19 cellular contexts compared by ENCODE assay signal in genomic region chr10:24358022-24358421, GRCh38.
DNase-seq lines count a peak whose midpoint lies in the region; ATAC-seq, FAIRE-seq and TF ChIP-seq lines count a peak whose summit lies in the region.
"Had no signal": no experiment of that assay in that cellular context is flagged by ENCODE, and none has a peak within 500 bp of the region (broad histone marks: within the 10 kb centered on the region; RNA-seq: fewer than 3 reads in every experiment).

No MANE protein-coding gene starts in this region.

- no peaks in the 10 kb centered on the region for H3K9me3 ChIP-seq in H1 (ENCODE audit: insufficient read depth in 2 of 2, low read depth in 1 of 2, low read length in 1 of 2)
- peaks cover 0 to 1% of the 10 kb centered on the region in 2 donors for H3K9me3 ChIP-seq in neuronal stem cell (replicated peaks in 1 of 2; ENCODE audit: control insufficient read depth in 2 of 2, insufficient read depth in 1 of 2, low read depth in 1 of 2, low read length in 2 of 2)
- no peaks in the 10 kb centered on the region for H3K9me3 ChIP-seq in MG63
- H3K9me3 ChIP-seq: BLaER1 treated with 17β-estradiol and CSF1 and Interleukin-3, amounts not matched to agents 10 nM and 100 nM had no signal

- no peaks in the 10 kb centered on the region for H3K23me2 ChIP-seq in H1 (ENCODE audit: low read depth, low read length)

- TF ChIP-seq EP300 in Ishikawa (IDR thresholded peaks at IDR 0.05; ENCODE audit: borderline replicate concordance) (no peak), H1 (IDR thresholded peaks at IDR 0.05; ENCODE audit: borderline replicate concordance in 1 of 2, low read depth in 2 of 2, low read length in 2 of 2) (no peak)

- peak overlapping the region; percentile 3; the same call in 1 of the 2 replicates for H3K18ac ChIP-seq in H1 (ENCODE audit: extremely low read depth, low read length)
- H3K18ac ChIP-seq in neuronal stem cell (ENCODE audit: low read length) = no peak overlapping the region

- no peak overlapping the region for H3K4ac ChIP-seq in H1 (replicated peaks; ENCODE audit: insufficient read length, low read depth, low read length)
- H3K4ac ChIP-seq in neuronal stem cell (ENCODE audit: low read length) = no peak overlapping the region

- H3K79me2 ChIP-seq in H1 (ENCODE audit: control insufficient read depth in 1 of 2, insufficient read depth in 2 of 2, low read length in 2 of 2) = no peaks in the 10 kb centered on the region

- H2BK15ac ChIP-seq in H1 (ENCODE audit: low read length) (0 out of 2 replicates have a peak overlapping the region, but pooled peaks have one; percentile 18), neuronal stem cell (ENCODE audit: low read length) (no peak overlapping the region)

- CTCF ChIA-PET in H1 (lab: Charles Lee; ENCODE audit: partially characterized antibody) = interaction anchor here (0.6 to 2.7 kb wide), 5 partner anchors 27 to 364 kb away, joined by 3 to 11 read pairs (median 5); no protein-coding TSS in a partner anchor

- TF ChIP-seq CTCF in H1 (IDR thresholded peaks at IDR 0.05; ENCODE audit: control extremely low read depth in 1 of 3, insufficient read depth in 1 of 3, low read depth in 1 of 3, low read length in 3 of 3) = no peak
- TF ChIP-seq CTCF in type B pancreatic cell (conservative IDR thresholded peaks at IDR 0.05) = no peak

- FAIRE-seq in H1 (lab: Jason Lieb, UNC) = no peak

- H3K79me1 ChIP-seq in H1 (ENCODE audit: low read depth, low read length) (no peaks in the 10 kb centered on the region), neuronal stem cell (ENCODE audit: low read depth, low read length) (no peaks in the 10 kb centered on the region)

- H2AK5ac ChIP-seq in H1 (ENCODE audit: low read depth, low read length) = 0 out of 2 replicates have a peak overlapping the region, but pooled peaks have one; percentile 0
- H2AK5ac ChIP-seq in neuronal stem cell (ENCODE audit: low read depth, low read length) = no peak overlapping the region

- H3K4me1 ChIP-seq in H1 (replicated peaks in 1 of 4; ENCODE audit: control insufficient read depth in 3 of 4, insufficient read depth in 4 of 4, low read length in 3 of 4) (peaks cover 5 to 13% (median 8%) of the 10 kb centered on the region in 4 experiments; a peak in 6 of 7 replicates), neuronal stem cell (ENCODE audit: control insufficient read depth in 2 of 2, insufficient read depth in 1 of 2, low read depth in 1 of 2, low read length in 2 of 2) (peaks cover 14 to 19% of the 10 kb centered on the region in 2 donors)

- WGBS in H1 (ENCODE audit: extremely low coverage in 1 of 2, insufficient coverage in 1 of 2, insufficient read length in 1 of 2, insufficient replicate concordance in 2 of 2, low coverage in 1 of 2, low lambda C conversion rate in 2 of 2, missing lambda C conversion rate in 1 of 2), 2 experiments = 91% methylated on average over 4 of the region's 4 CpGs; no CpG with 5 or more reads in 1 of the 2 experiments
- no CpG with 5 or more reads among the region's 4 CpGs for WGBS in neuronal stem cell (ENCODE audit: extremely low coverage in 2 of 2, insufficient read length in 2 of 2, insufficient replicate concordance in 1 of 2), 2 donors

- H3K36me3 ChIP-seq in H1 (ENCODE audit: control insufficient read depth in 2 of 4, insufficient read depth in 4 of 4, low read length in 3 of 4) (no peaks in the 10 kb centered on the region), neuronal stem cell (replicated peaks in 1 of 2; ENCODE audit: control insufficient read depth in 2 of 2, insufficient read depth in 2 of 2, low read length in 2 of 2) (no peaks in the 10 kb centered on the region), MG63 (no peaks in the 10 kb centered on the region)
- H3K36me3 ChIP-seq: BLaER1 treated with 17β-estradiol and CSF1 and Interleukin-3, amounts not matched to agents 10 nM and 100 nM had no signal

- POLR2A ChIA-PET in H1 (lab: Charles Lee; ENCODE audit: partially characterized antibody) = no interaction called here

- H3K27me3 ChIP-seq in H1 (replicated peaks in 1 of 4; ENCODE audit: control insufficient read depth in 3 of 4, extremely low read depth in 1 of 4, insufficient read depth in 3 of 4, low read length in 3 of 4) (no peaks in the 10 kb centered on the region), neuronal stem cell (ENCODE audit: control insufficient read depth in 3 of 3, insufficient read depth in 3 of 3, low read depth in 1 of 3, low read length in 3 of 3) (peaks cover 0 to 2% (median 0%) of the 10 kb centered on the region in 3 experiments), MG63 (no peaks in the 10 kb centered on the region)
- H3K27me3 ChIP-seq: BLaER1 treated with 17β-estradiol and CSF1 and Interleukin-3, amounts not matched to agents 10 nM and 100 nM had no signal

- H3K9me3 Mint-ChIP-seq in type B pancreatic cell = no peaks in the 10 kb centered on the region
- H3K9me3 Mint-ChIP-seq: CD4-positive, alpha-beta memory T cell had no signal

- H3K9ac ChIP-seq in H1 (replicated peaks in 1 of 4; ENCODE audit: extremely low read depth in 1 of 4, low read depth in 3 of 4, low read length in 3 of 4) = no peak overlapping the region
- no peak overlapping the region for H3K9ac ChIP-seq in neuronal stem cell (ENCODE audit: low read depth, low read length, poor library complexity)
- H3K9ac ChIP-seq: BLaER1 treated with 17β-estradiol and CSF1 and Interleukin-3, amounts not matched to agents 10 nM and 100 nM; KMS-11 had no signal

- H2BK12ac ChIP-seq in H1 (ENCODE audit: low read depth, low read length) = 0 out of 2 replicates have a peak overlapping the region, but pooled peaks have one; percentile 22
- H2BK12ac ChIP-seq in neuronal stem cell (ENCODE audit: low read length) = no peak overlapping the region

- 0 out of 8 replicates have a peak overlapping the region, but pooled peaks of 1 of the 4 experiments have one; percentile 22 for H3K4me3 ChIP-seq in H1 (ENCODE audit: extremely low read depth in 1 of 4, insufficient read depth in 2 of 4, low read depth in 3 of 4, low read length in 4 of 4)
- no peak overlapping the region for H3K4me3 ChIP-seq in neuronal stem cell (ENCODE audit: low read length in 2 of 2)
- no peak overlapping the region for H3K4me3 ChIP-seq in MG63
- H3K4me3 ChIP-seq: BLaER1 treated with 17β-estradiol and CSF1 and Interleukin-3, amounts not matched to agents 10 nM and 100 nM had no signal

- H3K56ac ChIP-seq in H1 (replicated peaks; ENCODE audit: insufficient read length, low read depth, low read length) = no peak overlapping the region

- no peaks in the 10 kb centered on the region for H3K27me3 Mint-ChIP-seq in type B pancreatic cell
- H3K27me3 Mint-ChIP-seq: CD4-positive, alpha-beta memory T cell had no signal

- no peak for DNase-seq in H1 (ENCODE audit: low read depth in 1 of 2, low spot score in 2 of 2)
- DNase-seq in neuronal stem cell (ENCODE audit: low spot score) = no peak
- no peak for DNase-seq in type B pancreatic cell (ENCODE audit: extremely low spot score, unreplicated experiment)
- no peak for DNase-seq in MG63
- DNase-seq: ACHN; CD4-positive, alpha-beta memory T cell; DMS153; MV-4-11; NCI-H1694; NCI-H2081; NCI-H2171; NCI-H524 treated with DMSO at 0.1 percent for 48 hours; NCI-H82 had no signal

- H4K5ac ChIP-seq in H1 (ENCODE audit: insufficient read length, low read depth, low read length) = no peak overlapping the region

- H4K8ac ChIP-seq in H1 (ENCODE audit: extremely low read depth, insufficient read depth, low read length) = no peak overlapping the region
- H4K8ac ChIP-seq in neuronal stem cell (ENCODE audit: low read depth, low read length) = no peak overlapping the region

- peak overlapping the region; percentile 12 for H3K4me3 Mint-ChIP-seq in type B pancreatic cell
- H3K4me3 Mint-ChIP-seq: CD4-positive, alpha-beta memory T cell had no signal

- H2AFZ ChIP-seq in H1 (ENCODE audit: low read length) (no peak overlapping the region), neuronal stem cell (ENCODE audit: low read length) (peak overlapping the region; percentile 38)

- H2BK120ac ChIP-seq in H1 (replicated peaks; ENCODE audit: low read depth, low read length) (peak overlapping the region; percentile 24), neuronal stem cell (ENCODE audit: low read depth, low read length) (no peak overlapping the region)

- peaks cover 5% of the 10 kb centered on the region for H3K36me3 Mint-ChIP-seq in type B pancreatic cell
- H3K36me3 Mint-ChIP-seq: CD4-positive, alpha-beta memory T cell had no signal

- no peak overlapping the region for H3K23ac ChIP-seq in H1 (ENCODE audit: insufficient read length)
- H3K23ac ChIP-seq in neuronal stem cell (ENCODE audit: low read depth, low read length, poor library complexity) = no peak overlapping the region

- H4K91ac ChIP-seq in H1 (replicated peaks; ENCODE audit: insufficient read length, low read length) = peak overlapping the region; percentile 83
- H4K91ac ChIP-seq in neuronal stem cell (ENCODE audit: low read depth, low read length, poor library complexity) = no peak overlapping the region

- H2BK20ac ChIP-seq in H1 (ENCODE audit: low read length) = peak overlapping the region; percentile 73; the same call in 1 of the 2 replicates

- H3K14ac ChIP-seq in H1 (ENCODE audit: insufficient read length) (no peak overlapping the region), neuronal stem cell (ENCODE audit: low read length) (no peak overlapping the region)

- no peak for TF ChIP-seq POLR2A in H1 (IDR thresholded peaks at IDR 0.05; ENCODE audit: control extremely low read depth in 1 of 2, low read depth in 2 of 2, low read length in 2 of 2)

- no peak for TF ChIP-seq RAD21 in Ishikawa (IDR thresholded peaks at IDR 0.05; ENCODE audit: low read depth)
- no peak for TF ChIP-seq RAD21 in H1 (IDR thresholded peaks at IDR 0.05 in 1 of 2, conservative IDR thresholded peaks at IDR 0.05 in 1 of 2; ENCODE audit: low read depth in 2 of 2, low read length in 2 of 2)

- peak overlapping the region; percentile 89 for H2BK5ac ChIP-seq in H1 (ENCODE audit: low read depth, low read length)
- H2BK5ac ChIP-seq in neuronal stem cell (ENCODE audit: low read length) = no peak overlapping the region

- H3K4me1 Mint-ChIP-seq in type B pancreatic cell (ENCODE audit: unreplicated experiment) = peaks cover 41% of the 10 kb centered on the region
- H3K4me1 Mint-ChIP-seq: CD4-positive, alpha-beta memory T cell had no signal

- no peak overlapping the region for H3K27ac Mint-ChIP-seq in type B pancreatic cell

- no peaks in the 10 kb centered on the region for H4K20me1 ChIP-seq in H1 (replicated peaks in 1 of 2; ENCODE audit: control insufficient read depth in 1 of 2, insufficient read depth in 2 of 2, low read length in 2 of 2)
- H4K20me1 ChIP-seq: BLaER1 treated with 17β-estradiol and CSF1 and Interleukin-3, amounts not matched to agents 10 nM and 100 nM had no signal

- peak overlapping the region; percentile 59; the same call in 1 of the 2 replicates for H3K27ac ChIP-seq in H1 (ENCODE audit: low read depth, low read length)
- H3K27ac ChIP-seq in neuronal stem cell (replicated peaks; ENCODE audit: low read length) = no peak overlapping the region
- H3K27ac ChIP-seq: BLaER1 treated with 17β-estradiol and CSF1 and Interleukin-3, amounts not matched to agents 10 nM and 100 nM; KMS-11 had no signal

- ATAC-seq in GM21526 (IDR thresholded peaks at IDR 0.05; ENCODE audit: low FRiP score, unreplicated experiment) (no peak), GM18868 (IDR thresholded peaks at IDR 0.05; ENCODE audit: unreplicated experiment) (no peak)
- ATAC-seq: Panc1 had no signal

- peak overlapping the region; percentile 8 to 48; a peak in 2 of 4 replicates for H3K4me2 ChIP-seq in H1 (ENCODE audit: insufficient read depth in 1 of 2, low read depth in 2 of 2, low read length in 2 of 2)
- no peak overlapping the region for H3K4me2 ChIP-seq in neuronal stem cell (ENCODE audit: insufficient read depth, low read length, poor library complexity, severe bottlenecking)
- H3K4me2 ChIP-seq: BLaER1 treated with 17β-estradiol and CSF1 and Interleukin-3, amounts not matched to agents 10 nM and 100 nM; KMS-11 had no signal
